8 cellular contexts compared by ENCODE assay signal in the genomic region with DNA sequence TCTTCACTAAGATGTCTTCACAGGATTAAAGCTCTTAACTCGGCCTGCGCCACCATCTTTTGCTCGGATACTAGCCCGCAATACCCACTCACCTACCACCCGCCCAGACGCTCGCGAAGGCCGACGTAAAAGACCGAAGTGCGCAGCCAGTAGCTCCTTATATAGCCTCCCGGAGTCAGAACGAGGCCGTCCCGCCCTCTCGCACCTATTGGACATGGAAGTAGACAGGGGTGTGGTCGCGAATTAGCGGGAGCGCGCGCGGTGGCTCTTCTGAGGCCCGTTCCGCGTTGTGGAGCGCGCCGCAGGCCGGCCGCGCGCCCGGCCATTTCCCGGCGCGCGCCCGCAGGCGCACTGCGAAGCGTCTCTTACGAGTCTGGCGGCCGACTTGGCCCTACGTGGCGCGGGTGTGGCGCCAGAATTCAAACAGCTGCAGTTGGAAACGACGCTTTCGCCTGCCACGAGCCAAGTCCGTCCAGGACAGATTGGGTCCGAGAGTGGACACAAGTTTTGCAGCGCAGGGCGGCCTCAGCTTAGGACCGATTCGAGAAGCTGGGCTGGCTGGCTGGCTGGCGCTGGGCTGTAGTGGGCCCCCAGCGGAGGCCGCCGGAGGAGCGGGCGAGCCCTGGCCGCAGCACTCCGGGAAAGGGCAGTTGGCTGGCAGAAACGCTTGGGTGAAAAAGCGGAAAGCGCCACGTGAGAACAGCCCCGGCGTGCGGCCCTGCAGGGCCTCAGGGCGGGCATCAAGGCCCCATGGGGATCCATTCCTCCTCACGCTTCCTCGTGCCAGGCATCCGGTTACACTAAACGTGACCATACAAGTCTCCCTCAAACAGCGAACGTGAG. TPM values are rescaled to one million over a fixed set of nuclear protein-coding genes. Genes with fewer than 3 reads are reported as not detected.
DNase-seq lines count a peak whose midpoint lies in the region; ATAC-seq lines count a peak whose summit lies in the region.

No MANE protein-coding gene starts in this region.

- peaks cover 0 to 2% (median 0%) of the 10 kb centered on the region in 3 donors for H3K9me3 Mint-ChIP-seq in IgD-negative memory B cell

- peak overlapping the region; percentile 89 to 95 for H3K27ac ChIP-seq in esophagus (ENCODE audit: low read depth in 2 of 2, low read length in 1 of 2)
- H3K27ac ChIP-seq in muscle layer of colon (ENCODE audit: low read depth, low read length), result peak overlapping the region; percentile 92

- H3K36me3 ChIP-seq in esophagus (ENCODE audit: control insufficient read depth in 2 of 2, insufficient read depth in 2 of 2, low read length in 1 of 2), result peaks cover 0 to 2% of the 10 kb centered on the region in 2 donors
- no peaks in the 10 kb centered on the region for H3K36me3 ChIP-seq in muscle layer of colon (ENCODE audit: insufficient read depth, low read length)

- peak; percentile 99 for DNase-seq in DMS153 treated with DMSO at 0.1 percent for 48 hours (lab: John Stamatoyannopoulos, UW; ENCODE audit: unreplicated experiment)
- peak; percentile 99 for DNase-seq in OCI-M1 (lab: John Stamatoyannopoulos, UW)
- peak; percentile 98 for DNase-seq in activated T-cell treated with anti-CD3 and anti-CD28 coated beads, Interleukin-2, amount 50 U/mL, for 1 hour
- DNase-seq in stimulated activated CD8-positive, alpha-beta memory T cell treated with anti-CD3 and anti-CD28 coated beads, Interleukin-7, amount 100 ng/mL, for 1 hour (ENCODE audit: low read depth in 2 of 2), result peak; percentile 95

- peaks cover 27 to 41% (median 36%) of the 10 kb centered on the region in 3 donors for H3K4me1 Mint-ChIP-seq in IgD-negative memory B cell

- H3K36me3 Mint-ChIP-seq in IgD-negative memory B cell, result peaks cover 2% of the 10 kb centered on the region

- ATAC-seq in GM21576 (IDR thresholded peaks at IDR 0.05; ENCODE audit: unreplicated experiment), result peak; percentile 84

- peak overlapping the region; percentile 94 to 99 (median 98) for H3K27ac Mint-ChIP-seq in IgD-negative memory B cell

- H3K4me1 ChIP-seq in esophagus (ENCODE audit: control insufficient read depth in 2 of 2, insufficient read depth in 2 of 2, low read length in 1 of 2) (peaks cover 0 to 5% of the 10 kb centered on the region in 2 donors), muscle layer of colon (ENCODE audit: insufficient read depth, low read length) (peaks cover 23% of the 10 kb centered on the region)

- peak overlapping the region; percentile 97 to 99 (median 98) for H3K4me3 Mint-ChIP-seq in IgD-negative memory B cell

- H3K4me3 ChIP-seq in esophagus (ENCODE audit: low read depth in 1 of 2, low read length in 2 of 2), result peak overlapping the region; percentile 89 to 93
- H3K4me3 ChIP-seq in muscle layer of colon (ENCODE audit: low read depth in 1 of 2, low read length in 2 of 2), result peak overlapping the region; percentile 88 to 98

- no peaks in the 10 kb centered on the region for H3K27me3 Mint-ChIP-seq in IgD-negative memory B cell

- no peaks in the 10 kb centered on the region for H3K27me3 ChIP-seq in esophagus (ENCODE audit: control insufficient read depth in 1 of 2, insufficient read depth in 2 of 2, low read length in 2 of 2)
- no peaks in the 10 kb centered on the region for H3K27me3 ChIP-seq in muscle layer of colon (ENCODE audit: control insufficient read depth in 1 of 2, insufficient read depth in 2 of 2, low read length in 2 of 2)

- H3K9me3 ChIP-seq in esophagus (ENCODE audit: control insufficient read depth in 2 of 2, insufficient read depth in 1 of 2, low read depth in 1 of 2, low read length in 1 of 2) (no peaks in the 10 kb centered on the region), muscle layer of colon (ENCODE audit: low read length) (no peaks in the 10 kb centered on the region)

- peak overlapping the region; percentile 85 for H3K9ac ChIP-seq in muscle layer of colon (ENCODE audit: low read length)

- 0% methylated on average over 79 to 82 of the region's 82 CpGs for WGBS in esophagus, 2 donors

RNA-seq across cellular contexts. Expression of gene SYNCRIP, which starts 36.1 kb away (rescaled TPM):
- polyA plus RNA-seq in IgD-negative memory B cell (69.4 TPM), esophagus (10 to 100 TPM; 34.2 to 56.3 TPM)

Comparison
In these comparisons a context has a peak if more than half of its experiments do, and no peak if none do; other contexts are left out.
1. Peak in every context shown above with its lines: DNase-seq, ATAC-seq, H3K4me3 ChIP-seq and H3K27ac ChIP-seq.